In genomic region chr2:109210431-109211200, GRCh38 we compare ENCODE assay signal across 18 cellular contexts.
DNase-seq lines count a peak whose midpoint lies in the region; ATAC-seq and TF ChIP-seq lines count a peak whose summit lies in the region.
"Had no signal": no experiment of that assay in that cellular context is flagged by ENCODE, and none has a peak within 500 bp of the region (broad histone marks: within the 10 kb centered on the region; RNA-seq: fewer than 3 reads in every experiment).

No MANE protein-coding gene starts in this region.

- no peak overlapping the region for H3K4me3 Mint-ChIP-seq in activated CD4-positive, alpha-beta T cell treated with anti-CD3 and anti-CD28 coated beads, Interleukin-2, amount 10 ng/mL, durations not matched to agents 24 days and 14 days
- no peak overlapping the region for H3K4me3 Mint-ChIP-seq in naive thymus-derived CD8-positive, alpha-beta T cell
- H3K4me3 Mint-ChIP-seq: activated naive CD8-positive, alpha-beta T cell; dendritic cell treated with granulocyte-macrophage colony-stimulating factor and Interleukin-4, amounts not matched to agents 40 ng/mL and 50 ng/mL, for 4 days; nephron progenitor cell; type B pancreatic cell had no signal

- H3K4me3 ChIP-seq in PC-3 (ENCODE audit: low read length): no peak overlapping the region
- no peak overlapping the region for H3K4me3 ChIP-seq in sigmoid colon
- H3K4me3 ChIP-seq in HAP-1: no peak overlapping the region
- H3K4me3 ChIP-seq: spleen had no signal

- H3K36me3 ChIP-seq in PC-3 (ENCODE audit: low read depth, low read length): no peaks in the 10 kb centered on the region
- H3K36me3 ChIP-seq in sigmoid colon: no peaks in the 10 kb centered on the region
- no peaks in the 10 kb centered on the region for H3K36me3 ChIP-seq in HAP-1 (replicated peaks)
- H3K36me3 ChIP-seq: spleen had no signal

- H3K27me3 Mint-ChIP-seq in activated CD4-positive, alpha-beta T cell treated with anti-CD3 and anti-CD28 coated beads, Interleukin-2, amount 10 ng/mL, durations not matched to agents 24 days and 14 days: peaks cover 74% of the 10 kb centered on the region
- H3K27me3 Mint-ChIP-seq in naive thymus-derived CD8-positive, alpha-beta T cell: peaks cover 22 to 55% (median 32%) of the 10 kb centered on the region in 5 donors

- no peak overlapping the region for H2AFZ ChIP-seq in PC-3 (ENCODE audit: low read length)

- H3K27me3 ChIP-seq in PC-3 (ENCODE audit: low read length) (no peaks in the 10 kb centered on the region), sigmoid colon (no peaks in the 10 kb centered on the region), HAP-1 (ENCODE audit: low read depth) (peaks cover 6% of the 10 kb centered on the region; the same call in 1 of the 2 replicates)

- in situ Hi-C loops in HAP-1 (cut with MboI; ENCODE audit: low sequenced_read_pairs): no loop called here
- in situ Hi-C loops in G401 (cut with HindIII; ENCODE audit: low sequenced_read_pairs): no loop called here

- no peak for TF ChIP-seq POLR2A in sigmoid colon (IDR thresholded peaks at IDR 0.05)

- no peak for DNase-seq in activated CD4-positive, alpha-beta T cell treated with anti-CD3 and anti-CD28 coated beads, Interleukin-2, amount 10 ng/mL, durations not matched to agents 24 days and 14 days
- DNase-seq in activated CD4-positive, alpha-beta T cell treated with anti-CD3 and anti-CD28 coated beads for 4 hours: no peak
- DNase-seq in PC-3 (peak; percentile 44), sigmoid colon (peak; percentile 58), HAP-1 (ENCODE audit: low spot score in 2 of 2) (no peak), G401 (ENCODE audit: low spot score) (no peak)
- DNase-seq in naive thymus-derived CD8-positive, alpha-beta T cell: no peak
- DNase-seq: DMS79 treated with DMSO at 0.1 percent for 48 hours, glutamatergic neuron, NCI-H1105, nephron progenitor cell, Right ventricle myocardium superior, spleen had no signal

- H3K4me1 Mint-ChIP-seq in activated CD4-positive, alpha-beta T cell treated with anti-CD3 and anti-CD28 coated beads, Interleukin-2, amount 10 ng/mL, durations not matched to agents 24 days and 14 days: peaks cover 51% of the 10 kb centered on the region
- peaks cover 38 to 59% (median 56%) of the 10 kb centered on the region in 4 donors for H3K4me1 Mint-ChIP-seq in naive thymus-derived CD8-positive, alpha-beta T cell

- H3K9me3 ChIP-seq in PC-3 (ENCODE audit: low read length): no peaks in the 10 kb centered on the region
- no peaks in the 10 kb centered on the region for H3K9me3 ChIP-seq in sigmoid colon
- no peaks in the 10 kb centered on the region for H3K9me3 ChIP-seq in HAP-1
- H3K9me3 ChIP-seq: spleen had no signal

- H3K9me2 ChIP-seq in PC-3 (replicated peaks; ENCODE audit: low read length): no peaks in the 10 kb centered on the region

- H3K79me2 ChIP-seq in PC-3 (ENCODE audit: low read length): peaks cover 76% of the 10 kb centered on the region

- TF ChIP-seq CTCF in PC-3 (conservative IDR thresholded peaks at IDR 0.05; ENCODE audit: low read depth, low read length) (no peak), sigmoid colon (IDR thresholded peaks at IDR 0.05) (no peak)

- no peak for TF ChIP-seq EP300 in sigmoid colon (IDR thresholded peaks at IDR 0.05)

- POLR2A ChIA-PET in PC-3 (lab: Charles Lee; ENCODE audit: unreplicated experiment): no interaction called here
- POLR2A ChIA-PET in naive thymus-derived CD8-positive, alpha-beta T cell (lab: Charles Lee): interaction anchor here (0.7 kb wide), 1 partner anchor 153 kb away, joined by 3 read pairs; no protein-coding TSS in a partner anchor

- intact Hi-C loops in activated CD4-positive, alpha-beta T cell treated with anti-CD3 and anti-CD28 coated beads, Interleukin-2, amount 10 ng/mL, durations not matched to agents 24 days and 14 days (cut with micrococcal nuclease): loop anchor here (10.0 kb wide), 1 partner anchor 586 kb away; no protein-coding TSS in a partner anchor
- intact Hi-C loops in PC-3 (cut with micrococcal nuclease) (no loop called here), sigmoid colon (cut with DNase I) (no loop called here)

- no peaks in the 10 kb centered on the region for H4K20me1 ChIP-seq in PC-3 (ENCODE audit: low read length)

- H3K9ac ChIP-seq in PC-3 (ENCODE audit: low read length): no peak overlapping the region

- H3K36me3 Mint-ChIP-seq in activated CD4-positive, alpha-beta T cell treated with anti-CD3 and anti-CD28 coated beads, Interleukin-2, amount 10 ng/mL, durations not matched to agents 24 days and 14 days (ENCODE audit: low read depth): no peaks in the 10 kb centered on the region
- H3K36me3 Mint-ChIP-seq in naive thymus-derived CD8-positive, alpha-beta T cell: no peaks in the 10 kb centered on the region
- H3K36me3 Mint-ChIP-seq: type B pancreatic cell had no signal

- peak overlapping the region; percentile 93 for H3K27ac ChIP-seq in PC-3 (ENCODE audit: low read length)
- H3K27ac ChIP-seq in sigmoid colon: peak overlapping the region in 2 of 4 donors; percentile 46 to 62
- H3K27ac ChIP-seq: spleen had no signal

- BruUV-seq in PC-3 (replicated peaks; lab: Mats Ljungman, UMichigan): no TSS peak

- CTCF ChIA-PET in PC-3 (lab: Charles Lee): interaction anchor here (0.6 kb wide), 1 partner anchor 110 kb away, joined by 3 read pairs; no protein-coding TSS in a partner anchor

- no peaks in the 10 kb centered on the region for H3K9me3 Mint-ChIP-seq in activated CD4-positive, alpha-beta T cell treated with anti-CD3 and anti-CD28 coated beads, Interleukin-2, amount 10 ng/mL, durations not matched to agents 24 days and 14 days
- H3K9me3 Mint-ChIP-seq in naive thymus-derived CD8-positive, alpha-beta T cell: peaks cover 0 to 3% (median 0%) of the 10 kb centered on the region in 9 donors
- H3K9me3 Mint-ChIP-seq: dendritic cell treated with granulocyte-macrophage colony-stimulating factor and Interleukin-4, amounts not matched to agents 40 ng/mL and 50 ng/mL, for 4 days; type B pancreatic cell had no signal

- H3K4me1 ChIP-seq in PC-3 (ENCODE audit: insufficient read depth, low read length): peaks cover 62% of the 10 kb centered on the region
- H3K4me1 ChIP-seq in sigmoid colon: peaks cover 0 to 55% (median 28%) of the 10 kb centered on the region in 4 donors
- no peaks in the 10 kb centered on the region for H3K4me1 ChIP-seq in HAP-1

- H3K27ac Mint-ChIP-seq in activated CD4-positive, alpha-beta T cell treated with anti-CD3 and anti-CD28 coated beads, Interleukin-2, amount 10 ng/mL, durations not matched to agents 24 days and 14 days: peak overlapping the region; percentile 19
- H3K27ac Mint-ChIP-seq in naive thymus-derived CD8-positive, alpha-beta T cell: peak overlapping the region in 2 of 10 donors; percentile 24 to 71
- H3K27ac Mint-ChIP-seq: activated naive CD8-positive, alpha-beta T cell; dendritic cell treated with granulocyte-macrophage colony-stimulating factor and Interleukin-4, amounts not matched to agents 40 ng/mL and 50 ng/mL, for 4 days; type B pancreatic cell had no signal

- peak overlapping the region; percentile 83 for H3K4me2 ChIP-seq in PC-3 (ENCODE audit: low read length)

- WGBS in sigmoid colon, 2 donors: 40 to 50% methylated on average over 7 of the region's 7 CpGs

- ATAC-seq in PC-3: peak; percentile 11; the same call in 1 of the 2 replicates
- ATAC-seq in esophagus mucosa: peak; percentile 60
- no peak for ATAC-seq in naive thymus-derived CD8-positive, alpha-beta T cell
- ATAC-seq: left lobe of liver had no signal

- peaks cover 5% of the 10 kb centered on the region for H3F3A ChIP-seq in PC-3 (ENCODE audit: low read length, unreplicated experiment)

Comparison
In these comparisons a context has a peak if more than half of its experiments do, and no peak if none do; other contexts are left out.
1. DNase-seq: peak in PC-3 (single experiment) and sigmoid colon (single experiment); none in activated CD4-positive, alpha-beta T cell treated with anti-CD3 and anti-CD28 coated beads, Interleukin-2, amount 10 ng/mL, durations not matched to agents 24 days and 14 days (single experiment), activated CD4-positive, alpha-beta T cell treated with anti-CD3 and anti-CD28 coated beads for 4 hours (0 of 2), HAP-1 (0 of 2), G401 (single experiment) and naive thymus-derived CD8-positive, alpha-beta T cell (0 of 10).
2. ATAC-seq: peak in PC-3 (single experiment) and esophagus mucosa (single experiment); none in naive thymus-derived CD8-positive, alpha-beta T cell (0 of 2).